Comparison of ENCODE assay signal across 9 cellular contexts in the genomic region with DNA sequence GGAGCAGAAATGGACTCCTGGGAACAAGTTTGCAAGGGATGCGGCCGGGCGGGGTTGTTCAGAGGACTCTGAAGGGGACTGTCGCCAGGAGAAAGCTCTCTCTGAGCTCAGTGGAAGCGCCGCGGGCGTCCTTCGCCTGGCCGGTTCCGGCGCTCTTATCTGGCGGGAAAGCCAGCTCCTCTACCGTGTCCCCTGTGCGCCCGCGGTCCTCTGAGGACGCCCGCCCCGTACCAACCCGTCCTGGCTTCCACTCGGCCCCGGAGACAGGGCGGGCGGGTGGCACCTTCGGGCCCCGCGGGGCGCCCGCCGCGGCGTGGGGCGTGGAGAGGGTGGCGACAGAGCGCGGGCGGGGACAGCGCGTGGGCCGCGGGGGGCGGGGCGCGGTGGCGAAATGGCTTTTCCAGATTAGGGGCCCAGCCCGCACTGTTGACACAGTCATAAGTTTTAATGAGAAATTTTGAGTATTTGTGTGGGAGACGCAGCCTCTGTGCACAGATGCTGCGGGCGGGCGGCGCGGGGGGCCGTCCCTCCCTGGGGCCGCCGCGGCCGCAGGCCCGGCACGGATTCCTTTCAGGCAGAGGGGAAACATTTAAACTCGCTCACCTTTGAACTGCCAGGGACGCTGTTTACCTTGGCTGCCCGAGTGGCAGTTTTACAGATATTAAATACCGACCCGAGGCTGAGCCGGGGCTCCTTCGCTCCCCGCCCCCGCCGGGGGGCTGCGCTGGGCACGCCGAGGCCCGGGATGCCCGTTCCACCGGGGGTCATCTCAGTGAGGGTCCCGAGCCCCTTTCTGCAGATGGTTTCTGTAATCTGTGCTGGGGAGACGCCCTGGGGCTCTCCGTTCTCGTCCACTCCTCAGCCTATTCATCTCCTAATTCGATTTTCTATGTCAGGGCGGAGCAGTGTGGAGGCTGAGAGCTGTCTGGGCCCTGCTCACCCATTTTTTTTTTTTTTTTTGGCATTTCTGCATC.
DNase-seq lines count a peak whose midpoint lies in the region; ATAC-seq and TF ChIP-seq lines count a peak whose summit lies in the region.
"Had no signal": no experiment of that assay in that cellular context is flagged by ENCODE, and none has a peak within 500 bp of the region (broad histone marks: within the 10 kb centered on the region; RNA-seq: fewer than 3 reads in every experiment).

No MANE protein-coding gene starts in this region.

- H3K4me3 Mint-ChIP-seq in CD8-positive, alpha-beta memory T cell: peak overlapping the region; percentile 53 to 84 (median 65)

- H3K36me3 Mint-ChIP-seq in CD8-positive, alpha-beta memory T cell: no peaks in the 10 kb centered on the region

- H3K18ac ChIP-seq in IMR-90 (ENCODE audit: low read depth, low read length): no peak overlapping the region

- no peak overlapping the region for H2AK9ac ChIP-seq in IMR-90 (replicated peaks; ENCODE audit: low read depth, low read length, poor library complexity)

- H2AK5ac ChIP-seq in IMR-90 (ENCODE audit: low read depth, low read length): no peak overlapping the region

- H3K27me3 Mint-ChIP-seq in CD8-positive, alpha-beta memory T cell: peaks cover 46 to 76% of the 10 kb centered on the region in 2 donors

- H3K27ac ChIP-seq in CD8-positive, alpha-beta memory T cell (ENCODE audit: low read depth, low read length): no peak overlapping the region
- no peak overlapping the region for H3K27ac ChIP-seq in IMR-90 (ENCODE audit: insufficient read depth, low read length)
- H3K27ac ChIP-seq in iPS-18a (ENCODE audit: low read length): no peak overlapping the region

- H4K20me1 ChIP-seq in IMR-90 (ENCODE audit: insufficient read depth, low read length): no peaks in the 10 kb centered on the region

- TF ChIP-seq POLR2A in IMR-90 (IDR thresholded peaks at IDR 0.05; ENCODE audit: low read depth, low read length): no peak

- H3K27me3 ChIP-seq in CD8-positive, alpha-beta memory T cell (ENCODE audit: insufficient read depth, low read length, poor library complexity, severe bottlenecking): peaks cover 47% of the 10 kb centered on the region
- H3K27me3 ChIP-seq in IMR-90 (ENCODE audit: control insufficient read depth, insufficient read depth, low read length) (peaks cover 37% of the 10 kb centered on the region), iPS-18a (ENCODE audit: control insufficient read depth, insufficient read depth, low read length) (peaks cover 69% of the 10 kb centered on the region)

- no peak overlapping the region for H3K23ac ChIP-seq in IMR-90 (ENCODE audit: low read depth, low read length)

- no peak overlapping the region for H3K27ac Mint-ChIP-seq in CD8-positive, alpha-beta memory T cell

- no peak overlapping the region for H2BK15ac ChIP-seq in IMR-90 (ENCODE audit: low read depth, low read length)

- TF ChIP-seq RAD21 in IMR-90 (IDR thresholded peaks at IDR 0.05; ENCODE audit: low read length): no peak

- no TSS peak for BruUV-seq in IMR-90 (replicated peaks; lab: Mats Ljungman, UMichigan)

- ATAC-seq in IMR-90 (ENCODE audit: low read depth) (peak; percentile 48), GM21423 (IDR thresholded peaks at IDR 0.05; ENCODE audit: unreplicated experiment) (no peak)
- ATAC-seq: HCT116 had no signal

- H3K4me2 ChIP-seq in IMR-90 (ENCODE audit: low read depth, low read length): peak overlapping the region; percentile 30; the same call in 1 of the 2 replicates

- H4K91ac ChIP-seq in IMR-90 (ENCODE audit: insufficient read depth, low read depth, low read length): no peak overlapping the region

- no peak overlapping the region for H3K56ac ChIP-seq in IMR-90 (ENCODE audit: extremely low read depth, insufficient read depth, low read length)

- DNase-seq in CD8-positive, alpha-beta memory T cell: no peak
- DNase-seq in IMR-90 (no peak), NCI-H1436 (lab: John Stamatoyannopoulos, UW) (no peak)
- peak; percentile 10 for DNase-seq in activated T-helper 9 cell treated with anti-CD3 and anti-CD28 coated beads, Interleukin-2, amount 50 U/mL, for 16 hours (ENCODE audit: low read depth)
- DNase-seq in stimulated activated CD4-positive, alpha-beta T cell treated with anti-CD3 and anti-CD28 coated beads, Interleukin-12 subunit alpha, Interleukin-12 subunit beta, amount 100 ng/mL, for 4 hours: peak; percentile 27
- no peak for DNase-seq in central memory CD4-positive, alpha-beta T cell

- H3K9me3 ChIP-seq in CD8-positive, alpha-beta memory T cell (ENCODE audit: low read length): no peaks in the 10 kb centered on the region
- H3K9me3 ChIP-seq in IMR-90 (ENCODE audit: control insufficient read depth, insufficient read depth, low read length): no peaks in the 10 kb centered on the region
- no peaks in the 10 kb centered on the region for H3K9me3 ChIP-seq in iPS-18a (ENCODE audit: control insufficient read depth, low read depth, low read length)

- WGBS in IMR-90 (ENCODE audit: extremely low coverage in 2 of 2, insufficient read length in 1 of 2), 2 experiments: 2% methylated on average over 28 of the region's 82 CpGs; no CpG with 5 or more reads in 1 of the 2 experiments

- peaks cover 0 to 8% (median 5%) of the 10 kb centered on the region in 3 donors for H3K4me1 Mint-ChIP-seq in CD8-positive, alpha-beta memory T cell

- in situ Hi-C loops in IMR-90 (cut with MboI; ENCODE audit: low sequenced_read_pairs): no loop called here

- H2BK5ac ChIP-seq in IMR-90 (ENCODE audit: low read depth, low read length, poor library complexity, severe bottlenecking): no peak overlapping the region

- H3K14ac ChIP-seq in IMR-90 (replicated peaks; ENCODE audit: low read depth, low read length): no peak overlapping the region

- H3K9ac ChIP-seq in IMR-90 (ENCODE audit: low read depth, low read length) (no peak overlapping the region), iPS-18a (ENCODE audit: low read length) (no peak overlapping the region)

- peak overlapping the region; percentile 19 for H3K4me3 ChIP-seq in CD8-positive, alpha-beta memory T cell (ENCODE audit: low read length)
- no peak overlapping the region for H3K4me3 ChIP-seq in IMR-90 (ENCODE audit: insufficient read depth, low read depth, low read length)
- H3K4me3 ChIP-seq in iPS-18a (ENCODE audit: low read length): peak overlapping the region; percentile 60

- intact Hi-C loops in IMR-90 (cut with micrococcal nuclease): no loop called here

- H3K4me1 ChIP-seq in CD8-positive, alpha-beta memory T cell (ENCODE audit: insufficient read depth, low read length): no peaks in the 10 kb centered on the region
- H3K4me1 ChIP-seq in IMR-90 (ENCODE audit: control insufficient read depth, insufficient read depth, low read length) (no peaks in the 10 kb centered on the region), iPS-18a (ENCODE audit: control insufficient read depth, low read depth, low read length) (peaks cover 3% of the 10 kb centered on the region)

- H2BK20ac ChIP-seq in IMR-90 (ENCODE audit: low read depth, low read length): no peak overlapping the region

- H2BK120ac ChIP-seq in IMR-90 (ENCODE audit: low read depth, low read length): no peak overlapping the region

- H3K79me1 ChIP-seq in IMR-90 (ENCODE audit: low read depth in 1 of 2, low read length in 2 of 2): no peaks in the 10 kb centered on the region

- H4K8ac ChIP-seq in IMR-90 (ENCODE audit: low read depth in 2 of 2, low read length in 2 of 2): no peak overlapping the region

- CTCF ChIA-PET in CD8-positive, alpha-beta memory T cell (lab: Charles Lee): no interaction called here
- CTCF ChIA-PET in IMR-90 (lab: Yijun Ruan, JAX): no interaction called here

- no peak for TF ChIP-seq CTCF in IMR-90 (conservative IDR thresholded peaks at IDR 0.05; ENCODE audit: low read depth, low read length)

- H3K9me1 ChIP-seq in IMR-90 (ENCODE audit: insufficient read depth, low read length): no peaks in the 10 kb centered on the region

- no peak overlapping the region for H4K5ac ChIP-seq in IMR-90 (ENCODE audit: low read depth, low read length)

- dilution Hi-C loops in IMR-90 (cut with HindIII; ENCODE audit: low sequenced_read_pairs, unreplicated experiment): no loop called here

- H3K9me3 Mint-ChIP-seq in CD8-positive, alpha-beta memory T cell: peaks cover 0 to 7% (median 3%) of the 10 kb centered on the region in 5 donors

- POLR2A ChIA-PET in CD8-positive, alpha-beta memory T cell (lab: Charles Lee): no interaction called here
- POLR2A ChIA-PET in IMR-90 (lab: Charles Lee; ENCODE audit: unreplicated experiment): no interaction called here

- no peaks in the 10 kb centered on the region for H3K36me3 ChIP-seq in CD8-positive, alpha-beta memory T cell (ENCODE audit: insufficient read depth, low read length)
- H3K36me3 ChIP-seq in IMR-90 (ENCODE audit: control insufficient read depth, insufficient read depth, low read length) (no peaks in the 10 kb centered on the region), iPS-18a (ENCODE audit: control insufficient read depth, low read depth, low read length) (no peaks in the 10 kb centered on the region)

- H2AFZ ChIP-seq in IMR-90 (replicated peaks; ENCODE audit: low read length, poor library complexity): peak overlapping the region; percentile 32

- no peak overlapping the region for H3K4ac ChIP-seq in IMR-90 (ENCODE audit: low read depth, low read length)

TF ChIP-seq in IMR-90, 13 proteins besides CTCF, POLR2A, EP300 and RAD21:
- TF ChIP-seq FOS (IDR thresholded peaks at IDR 0.05; ENCODE audit: low read depth, low read length) (no peak), CHD1 (IDR thresholded peaks at IDR 0.05; ENCODE audit: low read depth, low read length) (no peak), RCOR1 (IDR thresholded peaks at IDR 0.05; ENCODE audit: insufficient replicate concordance, low read length) (no peak), CEBPB (IDR thresholded peaks at IDR 0.05; ENCODE audit: low read depth, low read length) (no peak), MXI1 (IDR thresholded peaks at IDR 0.05; ENCODE audit: borderline replicate concordance, low read depth, low read length) (no peak), MAZ (IDR thresholded peaks at IDR 0.05; ENCODE audit: borderline replicate concordance, low read depth, low read length) (no peak), MAFK (IDR thresholded peaks at IDR 0.05; ENCODE audit: low read depth, low read length) (no peak), NFE2L2 (IDR thresholded peaks at IDR 0.05; ENCODE audit: low read depth, low read length) (no peak), RFX5 (IDR thresholded peaks at IDR 0.05; ENCODE audit: low read depth, low read length) (no peak), BHLHE40 (IDR thresholded peaks at IDR 0.05; ENCODE audit: low read depth, low read length) (no peak)
- TF ChIP-seq, protein P1, sequence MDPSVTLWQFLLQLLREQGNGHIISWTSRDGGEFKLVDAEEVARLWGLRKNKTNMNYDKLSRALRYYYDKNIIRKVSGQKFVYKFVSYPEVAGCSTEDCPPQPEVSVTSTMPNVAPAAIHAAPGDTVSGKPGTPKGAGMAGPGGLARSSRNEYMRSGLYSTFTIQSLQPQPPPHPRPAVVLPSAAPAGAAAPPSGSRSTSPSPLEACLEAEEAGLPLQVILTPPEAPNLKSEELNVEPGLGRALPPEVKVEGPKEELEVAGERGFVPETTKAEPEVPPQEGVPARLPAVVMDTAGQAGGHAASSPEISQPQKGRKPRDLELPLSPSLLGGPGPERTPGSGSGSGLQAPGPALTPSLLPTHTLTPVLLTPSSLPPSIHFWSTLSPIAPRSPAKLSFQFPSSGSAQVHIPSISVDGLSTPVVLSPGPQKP (IDR thresholded peaks at IDR 0.05; ENCODE audit: borderline replicate concordance, low read depth, low read length): no peak
TF ChIP-seq in IMR-90: peak in this region for 0.

Comparison
In these comparisons a context has a peak if more than half of its experiments do, and no peak if none do; other contexts are left out.
1. DNase-seq: peak in activated T-helper 9 cell treated with anti-CD3 and anti-CD28 coated beads, Interleukin-2, amount 50 U/mL, for 16 hours (single experiment) and stimulated activated CD4-positive, alpha-beta T cell treated with anti-CD3 and anti-CD28 coated beads, Interleukin-12 subunit alpha, Interleukin-12 subunit beta, amount 100 ng/mL, for 4 hours (single experiment); none in CD8-positive, alpha-beta memory T cell (0 of 5), IMR-90 (single experiment), NCI-H1436 (single experiment) and central memory CD4-positive, alpha-beta T cell (single experiment).